25 cellular contexts compared by ENCODE assay signal in the genomic region with DNA sequence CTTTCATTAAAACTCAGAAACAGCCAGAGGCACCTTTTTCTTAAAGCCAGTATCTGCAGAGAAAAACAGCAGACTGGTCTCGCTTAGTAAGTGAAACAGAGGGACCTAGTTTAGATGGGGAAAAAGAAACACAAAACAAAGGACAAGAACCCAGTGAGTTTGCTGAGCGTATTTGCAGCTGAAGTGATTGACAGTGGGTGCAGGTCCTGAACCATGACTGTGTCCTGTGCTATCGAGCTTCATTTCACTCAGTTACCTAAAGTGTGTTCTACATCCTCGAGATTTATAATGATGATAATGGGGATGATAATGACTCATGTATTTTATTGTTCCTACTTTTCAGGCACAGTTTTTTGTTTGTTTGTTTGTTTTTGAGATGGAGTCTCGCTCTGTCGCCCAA. TPM values are rescaled to one million over a fixed set of nuclear protein-coding genes. Genes with fewer than 3 reads are reported as not detected.
"Had no signal": no experiment of that assay in that cellular context is flagged by ENCODE, and none has a peak within 500 bp of the region (broad histone marks: within the 10 kb centered on the region; RNA-seq: fewer than 3 reads in every experiment).

No MANE protein-coding gene starts in this region.

- H3K4me1 ChIP-seq: gastroesophageal sphincter, right atrium auricular region had no signal

- H3K9me3 ChIP-seq: gastroesophageal sphincter, mucosa of descending colon, right atrium auricular region, transverse colon, vagina had no signal

- H3K4me3 Mint-ChIP-seq: activated CD4-positive, alpha-beta T cell treated with anti-CD3 and anti-CD28 coated beads, Interleukin-2, amount 10 ng/mL, durations not matched to agents 7 days and 5 days; activated naive CD8-positive, alpha-beta T cell treated with anti-CD3 and anti-CD28 coated beads, Interleukin-2, amount 10 ng/mL, durations not matched to agents 7 days and 5 days; activated T-helper 1 cell treated with anti-CD3 and anti-CD28 coated beads, Interleukin-12 subunit alpha, Interleukin-12 subunit beta, Interleukin-2, Interleukin-4 antibody, amounts not matched to agents 30 ng/mL and 10 ng/mL and 1 ng/mL, durations not matched to agents 14 hours and 24 hours and 36 hours; dendritic cell treated with granulocyte-macrophage colony-stimulating factor and Interleukin-4, amounts not matched to agents 40 ng/mL and 50 ng/mL, for 4 days; naive thymus-derived CD4-positive, alpha-beta T cell; T-helper 1 cell treated with Interleukin-12 subunit alpha and Interleukin-12 subunit beta and Interleukin-4 antibody, amounts not matched to agents 30 μg/mL and 1 μg/mL, for 36 hours had no signal

- H3K36me3 ChIP-seq: gastroesophageal sphincter, right atrium auricular region, transverse colon, vagina had no signal

- H3K4me1 Mint-ChIP-seq: activated CD4-positive, alpha-beta T cell treated with anti-CD3 and anti-CD28 coated beads, Interleukin-2, amount 10 ng/mL, durations not matched to agents 7 days and 5 days; activated naive CD8-positive, alpha-beta T cell treated with anti-CD3 and anti-CD28 coated beads, Interleukin-2, amount 10 ng/mL, durations not matched to agents 7 days and 5 days; naive thymus-derived CD4-positive, alpha-beta T cell had no signal

- H3K27me3 Mint-ChIP-seq: activated CD4-positive, alpha-beta T cell treated with anti-CD3 and anti-CD28 coated beads, Interleukin-2, amount 10 ng/mL, durations not matched to agents 7 days and 5 days; dendritic cell treated with granulocyte-macrophage colony-stimulating factor and Interleukin-4, amounts not matched to agents 40 ng/mL and 50 ng/mL, for 4 days; progenitor cell of endocrine pancreas had no signal

- H3K9me3 Mint-ChIP-seq: activated CD4-positive, alpha-beta T cell treated with anti-CD3 and anti-CD28 coated beads, Interleukin-2, amount 10 ng/mL, durations not matched to agents 7 days and 5 days; activated naive CD8-positive, alpha-beta T cell treated with anti-CD3 and anti-CD28 coated beads, Interleukin-2, amount 10 ng/mL, durations not matched to agents 7 days and 5 days; activated T-helper 1 cell treated with anti-CD3 and anti-CD28 coated beads, Interleukin-12 subunit alpha, Interleukin-12 subunit beta, Interleukin-2, Interleukin-4 antibody, amounts not matched to agents 30 ng/mL and 10 ng/mL and 1 ng/mL, durations not matched to agents 14 hours and 24 hours and 36 hours; dendritic cell treated with granulocyte-macrophage colony-stimulating factor and Interleukin-4, amounts not matched to agents 40 ng/mL and 50 ng/mL, for 4 days; T-helper 1 cell treated with Interleukin-12 subunit alpha and Interleukin-12 subunit beta and Interleukin-4 antibody, amounts not matched to agents 30 μg/mL and 1 μg/mL, for 36 hours had no signal

- H3K36me3 Mint-ChIP-seq: activated naive CD8-positive, alpha-beta T cell treated with anti-CD3 and anti-CD28 coated beads, Interleukin-2, amount 10 ng/mL, durations not matched to agents 7 days and 5 days; naive thymus-derived CD4-positive, alpha-beta T cell had no signal

- ATAC-seq: gastroesophageal sphincter; left lobe of liver; mucosa of descending colon; naive thymus-derived CD4-positive, alpha-beta T cell; stimulated activated naive CD8-positive, alpha-beta T cell treated with anti-CD3 and anti-CD28 coated beads, Interleukin-15, Interleukin-2, amounts not matched to agents 100 U/mL and 50 U/mL, for 24 hours had no signal

- H3K27me3 ChIP-seq: gastroesophageal sphincter, right atrium auricular region, transverse colon, vagina had no signal

- DNase-seq: activated CD4-positive, alpha-beta T cell treated with anti-CD3 and anti-CD28 coated beads, Interleukin-2, amount 10 ng/mL, durations not matched to agents 7 days and 5 days; activated CD4-positive, CD25-positive, alpha-beta regulatory T cell; activated CD8-positive, alpha-beta memory T cell treated with anti-CD3 and anti-CD28 coated beads for 24 hours; activated naive CD8-positive, alpha-beta T cell treated with anti-CD3 and anti-CD28 coated beads, Interleukin-2, amount 10 ng/mL, durations not matched to agents 7 days and 5 days; anterior cingulate cortex; cerebellar nuclear complex; erythroblast; islet precursor cell; mucosa of descending colon; naive thymus-derived CD4-positive, alpha-beta T cell; stimulated activated CD4-positive, alpha-beta T cell treated with anti-CD3 and anti-CD28 coated beads, Interleukin-4, amount 100 ng/mL, for 4 hours; stimulated activated CD8-positive, alpha-beta memory T cell treated with anti-CD3 and anti-CD28 coated beads, Interleukin-4, amount 100 ng/mL, for 48 hours; stimulated activated naive CD8-positive, alpha-beta T cell treated with anti-CD3 and anti-CD28 coated beads, Interleukin-15, Interleukin-2, amounts not matched to agents 100 U/mL and 50 U/mL, for 24 hours; transverse colon had no signal

- H3K27ac ChIP-seq: gastroesophageal sphincter, right atrium auricular region, transverse colon, vagina had no signal

- H3K27ac Mint-ChIP-seq: activated CD4-positive, alpha-beta T cell treated with anti-CD3 and anti-CD28 coated beads, Interleukin-2, amount 10 ng/mL, durations not matched to agents 7 days and 5 days; activated naive CD8-positive, alpha-beta T cell treated with anti-CD3 and anti-CD28 coated beads, Interleukin-2, amount 10 ng/mL, durations not matched to agents 7 days and 5 days; activated T-helper 1 cell treated with anti-CD3 and anti-CD28 coated beads, Interleukin-12 subunit alpha, Interleukin-12 subunit beta, Interleukin-2, Interleukin-4 antibody, amounts not matched to agents 30 ng/mL and 10 ng/mL and 1 ng/mL, durations not matched to agents 14 hours and 24 hours and 36 hours; dendritic cell treated with granulocyte-macrophage colony-stimulating factor and Interleukin-4, amounts not matched to agents 40 ng/mL and 50 ng/mL, for 4 days; naive thymus-derived CD4-positive, alpha-beta T cell; progenitor cell of endocrine pancreas; T-helper 1 cell treated with Interleukin-12 subunit alpha and Interleukin-12 subunit beta and Interleukin-4 antibody, amounts not matched to agents 30 μg/mL and 1 μg/mL, for 36 hours had no signal

- H3K4me3 ChIP-seq: gastroesophageal sphincter, mucosa of descending colon, right atrium auricular region, skin epidermis, transverse colon, vagina had no signal

RNA-seq across cellular contexts. Expression of gene WFIKKN2, which starts 31.7 kb away (rescaled TPM):
- total RNA-seq: activated CD4-positive, alpha-beta T cell treated with anti-CD3 and anti-CD28 coated beads, Interleukin-2, amount 10 ng/mL, durations not matched to agents 7 days and 5 days; activated naive CD8-positive, alpha-beta T cell treated with anti-CD3 and anti-CD28 coated beads, Interleukin-2, amount 10 ng/mL, durations not matched to agents 7 days and 5 days; activated T-helper 1 cell treated with anti-CD3 and anti-CD28 coated beads, Interleukin-12 subunit alpha, Interleukin-12 subunit beta, Interleukin-2, Interleukin-4 antibody, amounts not matched to agents 30 ng/mL and 10 ng/mL and 1 ng/mL, durations not matched to agents 14 hours and 24 hours and 36 hours; lung microvascular endothelial cell; naive thymus-derived CD4-positive, alpha-beta T cell; progenitor cell of endocrine pancreas; transverse colon had no signal
- polyA plus RNA-seq: naive thymus-derived CD4-positive, alpha-beta T cell had no signal

RNA-seq across cellular contexts. Expression of gene ANKRD40CL, which starts 36.4 kb away (rescaled TPM):
- total RNA-seq: activated CD4-positive, alpha-beta T cell treated with anti-CD3 and anti-CD28 coated beads, Interleukin-2, amount 10 ng/mL, durations not matched to agents 7 days and 5 days; activated naive CD8-positive, alpha-beta T cell treated with anti-CD3 and anti-CD28 coated beads, Interleukin-2, amount 10 ng/mL, durations not matched to agents 7 days and 5 days; activated T-helper 1 cell treated with anti-CD3 and anti-CD28 coated beads, Interleukin-12 subunit alpha, Interleukin-12 subunit beta, Interleukin-2, Interleukin-4 antibody, amounts not matched to agents 30 ng/mL and 10 ng/mL and 1 ng/mL, durations not matched to agents 14 hours and 24 hours and 36 hours; gastroesophageal sphincter; left lobe of liver; lung microvascular endothelial cell; naive thymus-derived CD4-positive, alpha-beta T cell; omental fat pad; progenitor cell of endocrine pancreas; right atrium auricular region; vagina had no signal
- polyA plus RNA-seq: naive thymus-derived CD4-positive, alpha-beta T cell had no signal
